In the genomic region with DNA sequence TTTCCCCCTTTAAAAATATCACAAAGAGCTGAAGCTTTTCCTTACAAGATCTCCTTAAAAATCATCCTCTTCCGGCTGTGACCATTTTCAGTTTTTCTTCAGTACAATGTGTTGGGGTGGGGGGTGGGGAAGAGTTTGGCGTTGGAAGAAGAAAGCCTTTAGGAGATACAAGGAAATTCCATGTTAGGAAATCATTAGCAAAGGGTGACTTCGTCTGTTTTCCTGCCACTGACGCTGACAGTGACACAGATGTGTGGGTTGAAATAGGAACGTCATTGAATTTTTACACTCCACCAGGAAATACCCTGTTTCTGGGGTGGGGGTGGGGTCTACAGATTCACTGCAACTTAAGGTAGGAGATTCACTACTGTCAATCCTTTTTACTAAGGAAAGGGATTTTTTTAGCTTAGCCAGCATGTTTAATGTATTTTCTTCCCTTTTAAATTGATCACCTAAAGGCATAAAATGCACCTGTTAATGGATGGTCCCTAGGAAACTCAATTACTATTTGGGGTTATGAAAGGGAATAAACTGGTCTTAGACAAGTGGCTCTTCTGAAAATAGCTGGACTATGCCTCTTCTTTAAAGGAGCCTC, we compare ENCODE assay signal across 9 cellular contexts. TPM values are rescaled to one million over a fixed set of nuclear protein-coding genes. Genes with fewer than 3 reads are reported as not detected.
DNase-seq lines count a peak whose midpoint lies in the region; ATAC-seq lines count a peak whose summit lies in the region.
"Had no signal": no experiment of that assay in that cellular context is flagged by ENCODE, and none has a peak within 500 bp of the region (broad histone marks: within the 10 kb centered on the region; RNA-seq: fewer than 3 reads in every experiment).

No MANE protein-coding gene starts in this region.

- H3K27me3 Mint-ChIP-seq in activated naive CD8-positive, alpha-beta T cell treated with anti-CD3 and anti-CD28 coated beads for 36 hours, result peaks cover 7% of the 10 kb centered on the region
- H3K27me3 Mint-ChIP-seq in stimulated activated naive B cell treated with anti-CD40 and anti-IgM and Interleukin-4, amounts not matched to agents 10 μg/mL and 1 μg/mL and 100 μg/mL, for 72 hours, result peaks cover 6% of the 10 kb centered on the region in 2 donors

- H3K9me3 ChIP-seq in effector memory CD4-positive, alpha-beta T cell (ENCODE audit: control insufficient read depth, low read length), result no peaks in the 10 kb centered on the region

- DNase-seq in NCI-H524 (lab: John Stamatoyannopoulos, UW) (peak; percentile 25 to 41), NCI-H524 treated with DMSO at 0.1 percent for 48 hours (lab: John Stamatoyannopoulos, UW) (no peak), islet precursor cell (peak; percentile 13), NCI-H1436 (lab: John Stamatoyannopoulos, UW) (no peak)
- DNase-seq in activated naive CD8-positive, alpha-beta T cell treated with anti-CD3 and anti-CD28 coated beads for 36 hours, result no peak
- no peak for DNase-seq in stimulated activated naive B cell treated with anti-CD40 and anti-IgM and Interleukin-4, amounts not matched to agents 10 μg/mL and 1 μg/mL and 100 μg/mL, for 72 hours
- DNase-seq in effector memory CD4-positive, alpha-beta T cell, result no peak
- no peak for DNase-seq in activated CD4-positive, CD25-positive, alpha-beta regulatory T cell treated with anti-CD3 and anti-CD28 coated beads, Interleukin-2, amount 50 U/mL, for 72 hours

- H3K4me3 ChIP-seq in effector memory CD4-positive, alpha-beta T cell (ENCODE audit: insufficient read depth, low read depth, low read length, poor library complexity, severe bottlenecking), result no peak overlapping the region

- H3K27ac Mint-ChIP-seq in activated naive CD8-positive, alpha-beta T cell treated with anti-CD3 and anti-CD28 coated beads for 36 hours, result no peak overlapping the region
- H3K27ac Mint-ChIP-seq in stimulated activated naive B cell treated with anti-CD40 and anti-IgM and Interleukin-4, amounts not matched to agents 10 μg/mL and 1 μg/mL and 100 μg/mL, for 72 hours, result peak overlapping the region; percentile 87

- H3K36me3 Mint-ChIP-seq in activated naive CD8-positive, alpha-beta T cell treated with anti-CD3 and anti-CD28 coated beads for 36 hours, result peaks cover 2% of the 10 kb centered on the region
- no peaks in the 10 kb centered on the region for H3K36me3 Mint-ChIP-seq in stimulated activated naive B cell treated with anti-CD40 and anti-IgM and Interleukin-4, amounts not matched to agents 10 μg/mL and 1 μg/mL and 100 μg/mL, for 72 hours

- no peaks in the 10 kb centered on the region for H3K4me1 ChIP-seq in effector memory CD4-positive, alpha-beta T cell (ENCODE audit: control insufficient read depth, insufficient read depth, low read length, poor library complexity, severe bottlenecking)

- peaks cover 16% of the 10 kb centered on the region for H3K4me1 Mint-ChIP-seq in activated naive CD8-positive, alpha-beta T cell treated with anti-CD3 and anti-CD28 coated beads for 36 hours
- H3K4me1 Mint-ChIP-seq in stimulated activated naive B cell treated with anti-CD40 and anti-IgM and Interleukin-4, amounts not matched to agents 10 μg/mL and 1 μg/mL and 100 μg/mL, for 72 hours, result peaks cover 14 to 27% of the 10 kb centered on the region in 2 donors

- no peaks in the 10 kb centered on the region for H3K27me3 ChIP-seq in effector memory CD4-positive, alpha-beta T cell (replicated peaks; ENCODE audit: control insufficient read depth, insufficient read depth, low read length, poor library complexity, severe bottlenecking)

- H3K36me3 ChIP-seq in effector memory CD4-positive, alpha-beta T cell (ENCODE audit: control insufficient read depth, insufficient read depth, low read length), result no peaks in the 10 kb centered on the region

- H3K4me3 Mint-ChIP-seq in activated naive CD8-positive, alpha-beta T cell treated with anti-CD3 and anti-CD28 coated beads for 36 hours, result peak overlapping the region; percentile 54
- H3K4me3 Mint-ChIP-seq in stimulated activated naive B cell treated with anti-CD40 and anti-IgM and Interleukin-4, amounts not matched to agents 10 μg/mL and 1 μg/mL and 100 μg/mL, for 72 hours, result peak overlapping the region; percentile 84 to 89

- no peaks in the 10 kb centered on the region for H3K9me3 Mint-ChIP-seq in activated naive CD8-positive, alpha-beta T cell treated with anti-CD3 and anti-CD28 coated beads for 36 hours
- no peaks in the 10 kb centered on the region for H3K9me3 Mint-ChIP-seq in stimulated activated naive B cell treated with anti-CD40 and anti-IgM and Interleukin-4, amounts not matched to agents 10 μg/mL and 1 μg/mL and 100 μg/mL, for 72 hours

- no peak overlapping the region for H3K27ac ChIP-seq in effector memory CD4-positive, alpha-beta T cell (ENCODE audit: insufficient read depth, low read length, poor library complexity, severe bottlenecking)
- H3K27ac ChIP-seq: 22Rv1 had no signal

- ATAC-seq in stimulated activated naive B cell treated with anti-CD40 and anti-IgM and Interleukin-4, amounts not matched to agents 10 μg/mL and 1 μg/mL and 100 μg/mL, for 72 hours (replicated peaks), result no peak

RNA-seq across cellular contexts. Expression of gene MAMLD1, which starts 3.9 kb away (rescaled TPM):
- under 1 TPM; 0.48 to 0.91 TPM for total RNA-seq in activated naive CD8-positive, alpha-beta T cell treated with anti-CD3 and anti-CD28 coated beads for 36 hours

Comparison
In these comparisons a context has a peak if more than half of its experiments do, and no peak if none do; other contexts are left out.
1. DNase-seq: peak in NCI-H524 (2 of 2) and islet precursor cell (single experiment); none in NCI-H524 treated with DMSO at 0.1 percent for 48 hours (single experiment), activated naive CD8-positive, alpha-beta T cell treated with anti-CD3 and anti-CD28 coated beads for 36 hours (single experiment), stimulated activated naive B cell treated with anti-CD40 and anti-IgM and Interleukin-4, amounts not matched to agents 10 μg/mL and 1 μg/mL and 100 μg/mL, for 72 hours (single experiment), NCI-H1436 (single experiment), effector memory CD4-positive, alpha-beta T cell (0 of 3) and activated CD4-positive, CD25-positive, alpha-beta regulatory T cell treated with anti-CD3 and anti-CD28 coated beads, Interleukin-2, amount 50 U/mL, for 72 hours (single experiment).